In genomic region chr7:69889338-69890080, GRCh38 we compare ENCODE assay signal across 15 cellular contexts.
A peak's percentile ranks its signal among the peaks of the same experiment; 100 is the strongest.
DNase-seq lines count a peak whose midpoint lies in the region; ATAC-seq lines count a peak whose summit lies in the region.
"Had no signal": no experiment of that assay in that cellular context is flagged by ENCODE, and none has a peak within 500 bp of the region (broad histone marks: within the 10 kb centered on the region; RNA-seq: fewer than 3 reads in every experiment).

No MANE protein-coding gene starts in this region.

- peak; percentile 94 for DNase-seq in NAMALWA (ENCODE audit: low spot score)
- peak; percentile 19 for DNase-seq in naive B cell
- DNase-seq in NCI-H128 (lab: John Stamatoyannopoulos, UW; ENCODE audit: unreplicated experiment) = no peak
- DNase-seq in stimulated activated CD4-positive, alpha-beta T cell treated with anti-CD3 and anti-CD28 coated beads, Interleukin-1b, Interleukin-23, amount 100 ng/mL, for 48 hours = no peak
- DNase-seq: activated T-cell treated with anti-CD3 and anti-CD28 coated beads, Interleukin-2, amount 50 U/mL, for 72 hours; central memory CD4-positive, alpha-beta T cell; COR-L47; erythroblast; H9; immature natural killer cell; NCI-H2171 treated with DMSO at 0.1 percent for 48 hours; upper lobe of right lung had no signal

- no peak overlapping the region for H3K4me3 Mint-ChIP-seq in naive B cell
- H3K4me3 Mint-ChIP-seq: activated T-cell treated with anti-CD3 and anti-CD28 coated beads, Interleukin-2, amount 50 U/mL, for 72 hours; H9; immature natural killer cell had no signal

- H3K27ac Mint-ChIP-seq in naive B cell = peak overlapping the region in 1 of 6 donors; percentile 43
- H3K27ac Mint-ChIP-seq: activated T-cell treated with anti-CD3 and anti-CD28 coated beads, Interleukin-2, amount 50 U/mL, for 72 hours; H9; immature natural killer cell had no signal

- H3K4me1 Mint-ChIP-seq in naive B cell = peaks cover 17 to 65% (median 22%) of the 10 kb centered on the region in 3 donors

- peaks cover 0 to 2% (median 0%) of the 10 kb centered on the region in 7 donors for H3K9me3 Mint-ChIP-seq in naive B cell
- H3K9me3 Mint-ChIP-seq: H9, immature natural killer cell had no signal

- ATAC-seq in GM18868 (IDR thresholded peaks at IDR 0.05; ENCODE audit: unreplicated experiment) (peak; percentile 86), HG02610 (IDR thresholded peaks at IDR 0.05; ENCODE audit: unreplicated experiment) (peak; percentile 72), naive B cell (ENCODE audit: low read depth in 2 of 2) (peak; percentile 78 to 92), HG02623 (IDR thresholded peaks at IDR 0.05; ENCODE audit: unreplicated experiment) (no peak)
- ATAC-seq: activated T-cell treated with anti-CD3 and anti-CD28 coated beads, Interleukin-2, amount 50 U/mL, for 72 hours; upper lobe of right lung had no signal

- H3K27me3 Mint-ChIP-seq in naive B cell = no peaks in the 10 kb centered on the region

- no peaks in the 10 kb centered on the region for H3K36me3 Mint-ChIP-seq in naive B cell
- H3K36me3 Mint-ChIP-seq: immature natural killer cell had no signal

Comparison
In these comparisons a context has a peak if more than half of its experiments do, and no peak if none do; other contexts are left out.
1. DNase-seq: peak in NAMALWA (single experiment) and naive B cell (single experiment); none in NCI-H128 (single experiment) and stimulated activated CD4-positive, alpha-beta T cell treated with anti-CD3 and anti-CD28 coated beads, Interleukin-1b, Interleukin-23, amount 100 ng/mL, for 48 hours (single experiment).